Comparison of ENCODE assay signal across 13 cellular contexts in genomic region chr12:94721173-94721572, GRCh38.
DNase-seq lines count a peak whose midpoint lies in the region; ATAC-seq and TF ChIP-seq lines count a peak whose summit lies in the region.
"Had no signal": no experiment of that assay in that cellular context is flagged by ENCODE, and none has a peak within 500 bp of the region (broad histone marks: within the 10 kb centered on the region; RNA-seq: fewer than 3 reads in every experiment).

No MANE protein-coding gene starts in this region.

- H3K27me3 ChIP-seq in mammary epithelial cell (ENCODE audit: insufficient read depth, low read length) (no peaks in the 10 kb centered on the region), GM23338 (ENCODE audit: insufficient read depth) (no peaks in the 10 kb centered on the region)

- H3K27ac Mint-ChIP-seq in GM23338 = no peak overlapping the region

- H3K9me3 ChIP-seq in mammary epithelial cell (replicated peaks; ENCODE audit: insufficient read depth, low read length) = no peaks in the 10 kb centered on the region
- H3K9me3 ChIP-seq: prostate gland had no signal

- no peaks in the 10 kb centered on the region for H3F3A ChIP-seq in GM23338 (replicated peaks; ENCODE audit: low read depth)

- DNase-seq in DMS79 (lab: John Stamatoyannopoulos, UW) (no peak), SW 1271 (lab: John Stamatoyannopoulos, UW) (no peak), mammary epithelial cell (no peak), GM23338 (ENCODE audit: low spot score) (no peak)
- DNase-seq: activated gamma-delta T cell; effector CD4-positive, alpha-beta T cell; NCI-H524; T1000 had no signal

- no peaks in the 10 kb centered on the region for H3K4me1 ChIP-seq in mammary epithelial cell (ENCODE audit: insufficient read depth, low read length)
- H3K4me1 ChIP-seq in GM23338 (ENCODE audit: insufficient read depth) = peaks cover 11% of the 10 kb centered on the region
- H3K4me1 ChIP-seq: prostate gland had no signal

- CTCF ChIA-PET in mammary epithelial cell (lab: Charles Lee; ENCODE audit: low non-redundant PET) = interaction anchor here (0.5 kb wide), 1 partner anchor 41 kb away, joined by 3 read pairs; no protein-coding TSS in a partner anchor

- no peak for TF ChIP-seq CTCF in mammary epithelial cell (conservative IDR thresholded peaks at IDR 0.05 in 1 of 2, IDR thresholded peaks at IDR 0.05 in 1 of 2; ENCODE audit: extremely low read depth in 1 of 2, insufficient read depth in 1 of 2, low read depth in 1 of 2, low read length in 2 of 2)
- TF ChIP-seq CTCF in GM23338 (conservative IDR thresholded peaks at IDR 0.05; ENCODE audit: low read depth in 2 of 2) = no peak

- H3K79me2 ChIP-seq in mammary epithelial cell (ENCODE audit: insufficient read depth, low read length) (no peaks in the 10 kb centered on the region), GM23338 (replicated peaks; ENCODE audit: insufficient read depth) (no peaks in the 10 kb centered on the region)

- H3K9me2 ChIP-seq in GM23338 (ENCODE audit: insufficient read depth) = no peaks in the 10 kb centered on the region

- intact Hi-C loops in mammary epithelial cell (cut with micrococcal nuclease) = no loop called here

- no peak overlapping the region for H3K4me3 ChIP-seq in mammary epithelial cell (replicated peaks in 1 of 3; ENCODE audit: insufficient read depth in 1 of 3, low read depth in 2 of 3, low read length in 3 of 3)
- no peak overlapping the region for H3K4me3 ChIP-seq in GM23338
- H3K4me3 ChIP-seq: prostate gland had no signal

- whole genome bisulfite sequencing in mammary epithelial cell (ENCODE audit: low coverage, missing lambda C conversion rate) = 89% methylated on average over 1 of the region's 1 CpG

- H3K4me2 ChIP-seq in mammary epithelial cell (ENCODE audit: insufficient read depth, low read depth, low read length) (no peak overlapping the region), GM23338 (no peak overlapping the region)

- no peaks in the 10 kb centered on the region for H3K9me3 Mint-ChIP-seq in GM23338

- H3K27ac ChIP-seq in mammary epithelial cell (ENCODE audit: insufficient read depth, low read depth, low read length) (no peak overlapping the region), GM23338 (ENCODE audit: low read depth) (no peak overlapping the region)
- H3K27ac ChIP-seq: prostate gland had no signal

- in situ Hi-C loops in mammary epithelial cell (cut with MboI; ENCODE audit: low sequenced_read_pairs in 2 of 2) = no loop called here

- H3K27me3 Mint-ChIP-seq in GM23338 (ENCODE audit: insufficient read depth, low read depth, poor library complexity) = peaks cover 1% of the 10 kb centered on the region

- H3K36me3 ChIP-seq in mammary epithelial cell (ENCODE audit: insufficient read depth, low read length) = no peaks in the 10 kb centered on the region
- H3K36me3 ChIP-seq in GM23338 (ENCODE audit: insufficient read depth) = no peaks in the 10 kb centered on the region
- H3K36me3 ChIP-seq: prostate gland had no signal

- H3K9ac ChIP-seq in mammary epithelial cell (ENCODE audit: insufficient read depth, low read length) = no peak overlapping the region

- no peaks in the 10 kb centered on the region for H3K36me3 Mint-ChIP-seq in GM23338 (ENCODE audit: low read depth)

- H4K20me1 ChIP-seq in mammary epithelial cell (ENCODE audit: insufficient read depth, low read length) = no peaks in the 10 kb centered on the region
- no peaks in the 10 kb centered on the region for H4K20me1 ChIP-seq in GM23338 (replicated peaks; ENCODE audit: insufficient read depth)

- ATAC-seq in GM18519 (IDR thresholded peaks at IDR 0.05; ENCODE audit: low FRiP score, unreplicated experiment) = peak; percentile 81
- ATAC-seq in GM21528 (IDR thresholded peaks at IDR 0.05; ENCODE audit: low FRiP score, unreplicated experiment) = peak; percentile 89
- peak; percentile 94 for ATAC-seq in HG03159 (IDR thresholded peaks at IDR 0.05; ENCODE audit: unreplicated experiment)
- peak; percentile 40 for ATAC-seq in esophagus mucosa
- no peak for ATAC-seq in GM23338

- dilution Hi-C loops in mammary epithelial cell (cut with HindIII; ENCODE audit: low sequenced_read_pairs) = no loop called here

- H3K4me3 Mint-ChIP-seq in GM23338 = no peak overlapping the region

- peaks cover 18% of the 10 kb centered on the region for H3K4me1 Mint-ChIP-seq in GM23338

- no TSS peak for BruUV-seq in mammary epithelial cell (replicated peaks; lab: Mats Ljungman, UMichigan)

- no peak overlapping the region for H2AFZ ChIP-seq in mammary epithelial cell (ENCODE audit: low read depth, low read length)
- no peak overlapping the region for H2AFZ ChIP-seq in GM23338

TF ChIP-seq in GM23338, 12 proteins besides CTCF, POLR2A, EP300 and RAD21:
- TF ChIP-seq ETS1 (IDR thresholded peaks at IDR 0.05) (no peak), EZH2phosphoT487 (IDR thresholded peaks at IDR 0.05; ENCODE audit: unreplicated experiment) (no peak), ZNF462 (CRISPR knock-in tag; IDR thresholded peaks at IDR 0.05) (no peak), JUNB (IDR thresholded peaks at IDR 0.05; ENCODE audit: unreplicated experiment) (no peak), NANOG (IDR thresholded peaks at IDR 0.05; ENCODE audit: borderline replicate concordance) (no peak), POLR2AphosphoS5 (IDR thresholded peaks at IDR 0.05; ENCODE audit: low read depth) (no peak), EZH2 (IDR thresholded peaks at IDR 0.05; ENCODE audit: low read depth, unreplicated experiment) (no peak)
